Comparison of ENCODE assay signal across 8 cellular contexts in genomic region chr1:37946703-37947360, GRCh38. TPM values are rescaled to one million over a fixed set of nuclear protein-coding genes. Genes with fewer than 3 reads are reported as not detected.
DNase-seq lines count a peak whose midpoint lies in the region; ATAC-seq, FAIRE-seq and TF ChIP-seq lines count a peak whose summit lies in the region.

Gene INPP5B (minus strand): TSS chr1:37947053. CDS start chr1:37946308, 745 bp downstream.

- peak within 1 kb of the TSS; percentile 54 to 85 (median 85) for H3K27ac ChIP-seq in right lobe of liver

- 6% methylated on average over 11 of the region's 11 CpGs for WGBS in right lobe of liver (ENCODE audit: insufficient coverage, low coverage, low lambda C conversion rate, missing lambda C conversion rate)

- peak; percentile 41 for TF ChIP-seq POLR2A in right lobe of liver (IDR thresholded peaks at IDR 0.05)

- H3K4me3 ChIP-seq in right lobe of liver, result peak within 1 kb of the TSS; percentile 53 to 92 (median 83)

- intact Hi-C loops in right lobe of liver (cut with DNase I), result no loop called here

- peak in 2 of 4 donors; percentile 9 to 19 for TF ChIP-seq CTCF in right lobe of liver (IDR thresholded peaks at IDR 0.05)

- peak; percentile 94 for FAIRE-seq in G401.6 (lab: Jason Lieb, UNC)

- H3K4me1 ChIP-seq in right lobe of liver, result peaks cover 0 to 18% (median 4%) of the 10 kb centered on the region in 4 donors

- ATAC-seq in right lobe of liver (peak; percentile 93 to 95 (median 94)), GM18873 (IDR thresholded peaks at IDR 0.05; ENCODE audit: low FRiP score, unreplicated experiment) (no peak)

- no peaks in the 10 kb centered on the region for H3K9me3 ChIP-seq in right lobe of liver

- H3K36me3 ChIP-seq in right lobe of liver, result peaks cover 0 to 7% (median 2%) of the 10 kb centered on the region in 4 donors

- H3K27me3 ChIP-seq in right lobe of liver, result no peaks in the 10 kb centered on the region

- DNase-seq in GOT3 (lab: John Stamatoyannopoulos, UW) (peak; percentile 28), NCI-H1930 (lab: John Stamatoyannopoulos, UW) (peak; percentile 53 to 66), dermis microvascular lymphatic vessel endothelial cell (ENCODE audit: low read depth in 2 of 2) (peak; percentile 80 to 90), right lobe of liver (peak; percentile 90 to 96 (median 95))
- DNase-seq in activated CD4-positive, alpha-beta T cell treated with anti-CD3 and anti-CD28 coated beads, Interleukin-2, amount 50 U/mL, for 24 hours (ENCODE audit: low read depth in 1 of 2, low spot score in 1 of 2), result peak; percentile 45 to 73
- DNase-seq in stimulated activated CD4-positive, alpha-beta T cell treated with anti-CD3 and anti-CD28 coated beads, Interleukin-4, amount 100 ng/mL, for 1 hour, result peak; percentile 74

RNA-seq across cellular contexts. Expression of gene INPP5B, which starts in this region (rescaled TPM):
- total RNA-seq in dermis microvascular lymphatic vessel endothelial cell (17.6 and 20.0 TPM in 2 replicates), right lobe of liver (10 to 100 TPM; 10.5 to 23.1 (median 14.6) TPM)

Comparison
In these comparisons a context has a peak if more than half of its experiments do, and no peak if none do; other contexts are left out.
1. DNase-seq: peak in every context shown above with its lines; median percentile 95 in right lobe of liver; 85 in dermis microvascular lymphatic vessel endothelial cell; 74 in stimulated activated CD4-positive, alpha-beta T cell treated with anti-CD3 and anti-CD28 coated beads, Interleukin-4, amount 100 ng/mL, for 1 hour; 60 in NCI-H1930; 59 in activated CD4-positive, alpha-beta T cell treated with anti-CD3 and anti-CD28 coated beads, Interleukin-2, amount 50 U/mL, for 24 hours; 28 in GOT3.